Comparison of ENCODE assay signal across 24 cellular contexts in the genomic region with DNA sequence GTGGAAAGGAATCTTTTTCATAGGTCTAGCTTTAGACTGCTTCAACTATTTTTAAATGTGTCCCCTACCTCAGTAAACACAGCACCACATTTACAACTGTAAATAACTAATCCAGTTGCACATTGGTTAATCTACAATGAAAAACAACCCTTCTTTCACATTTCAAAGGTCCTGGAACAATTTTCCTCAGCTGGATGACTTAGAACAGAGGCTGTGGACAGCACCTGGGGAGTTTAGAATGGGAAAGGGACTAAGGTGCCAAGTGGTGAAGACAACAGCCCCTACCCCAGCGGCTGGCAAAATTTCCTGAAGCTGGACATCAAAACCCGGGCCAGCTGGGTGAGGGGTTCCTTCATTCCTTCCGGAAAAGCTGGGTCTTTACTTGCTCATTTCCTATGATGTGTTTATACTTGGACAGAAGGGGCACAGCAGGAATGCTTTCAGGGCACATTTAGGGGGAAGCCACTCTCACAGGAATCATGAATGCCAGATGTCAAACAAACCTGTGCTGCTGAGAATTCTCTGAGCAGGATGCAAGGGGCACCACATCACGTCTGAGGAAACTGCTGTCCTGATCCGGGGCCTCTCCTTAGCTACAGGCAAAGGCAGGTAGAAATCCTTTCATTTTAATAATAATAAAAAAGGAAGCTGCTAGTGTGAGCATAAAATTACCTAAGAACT.
DNase-seq lines count a peak whose midpoint lies in the region; ATAC-seq and TF ChIP-seq lines count a peak whose summit lies in the region.
"Had no signal": no experiment of that assay in that cellular context is flagged by ENCODE, and none has a peak within 500 bp of the region (broad histone marks: within the 10 kb centered on the region; RNA-seq: fewer than 3 reads in every experiment).

No MANE protein-coding gene starts in this region.

- H3K9me3 ChIP-seq in SK-N-MC (ENCODE audit: low read depth, low read length): no peaks in the 10 kb centered on the region
- H3K9me3 ChIP-seq in neuronal stem cell (replicated peaks in 1 of 2; ENCODE audit: control insufficient read depth in 2 of 2, insufficient read depth in 1 of 2, low read depth in 1 of 2, low read length in 2 of 2): no peaks in the 10 kb centered on the region
- no peaks in the 10 kb centered on the region for H3K9me3 ChIP-seq in WERI-Rb-1 (ENCODE audit: severe bottlenecking)
- H3K9me3 ChIP-seq: breast epithelium, esophagus muscularis mucosa, gastroesophageal sphincter, tibial nerve had no signal

- H4K91ac ChIP-seq in neuronal stem cell (ENCODE audit: low read depth, low read length, poor library complexity): no peak overlapping the region

- H3K4me3 Mint-ChIP-seq in endothelial cell (ENCODE audit: unreplicated experiment): no peak overlapping the region
- H3K4me3 Mint-ChIP-seq: CD4-positive, alpha-beta T cell; stimulated activated naive CD8-positive, alpha-beta T cell treated with anti-CD3 and anti-CD28 coated beads, Interleukin-15, amount 100 ng/mL, for 72 hours had no signal

- no peak for TF ChIP-seq CTCF in endothelial cell (IDR thresholded peaks at IDR 0.05; ENCODE audit: unreplicated experiment)
- TF ChIP-seq CTCF in WERI-Rb-1 (IDR thresholded peaks at IDR 0.05; ENCODE audit: low read depth, low read length): no peak

- H3K14ac ChIP-seq in neuronal stem cell (ENCODE audit: low read length): no peak overlapping the region

- no peak overlapping the region for H4K8ac ChIP-seq in neuronal stem cell (ENCODE audit: low read depth, low read length)

- H3K23ac ChIP-seq in neuronal stem cell (ENCODE audit: low read depth, low read length, poor library complexity): no peak overlapping the region

- no peaks in the 10 kb centered on the region for H3K9me3 Mint-ChIP-seq in endothelial cell (ENCODE audit: unreplicated experiment)
- H3K9me3 Mint-ChIP-seq: CD4-positive, alpha-beta T cell; stimulated activated naive CD8-positive, alpha-beta T cell treated with anti-CD3 and anti-CD28 coated beads, Interleukin-15, amount 100 ng/mL, for 72 hours had no signal

- H3K4me2 ChIP-seq in neuronal stem cell (ENCODE audit: insufficient read depth, low read length, poor library complexity, severe bottlenecking): no peak overlapping the region

- no peak overlapping the region for H3K18ac ChIP-seq in neuronal stem cell (ENCODE audit: low read length)

- DNase-seq in NCI-H1092 treated with DMSO at 0.1 percent for 48 hours (lab: John Stamatoyannopoulos, UW): peak; percentile 11
- no peak for DNase-seq in NCI-H1092 (lab: John Stamatoyannopoulos, UW)
- no peak for DNase-seq in SK-N-MC (ENCODE audit: low read depth, low spot score)
- DNase-seq in endothelial cell (ENCODE audit: low spot score): peak; percentile 5
- no peak for DNase-seq in neuronal stem cell (ENCODE audit: low spot score)
- DNase-seq in WERI-Rb-1: no peak
- no peak for DNase-seq in NCI-H510A treated with DMSO at 0.1 percent for 48 hours (lab: John Stamatoyannopoulos, UW)
- DNase-seq: activated gamma-delta T cell treated with Interleukin-2 at 50 U/mL for 16 hours; activated T-cell treated with anti-CD3 and anti-CD28 coated beads, Interleukin-2, amount 50 U/mL, for 1 hour; CD4-positive, alpha-beta T cell; H7; Karpas-422; MV-4-11; OCI-M1; right cardiac atrium; stimulated activated CD4-positive, alpha-beta T cell treated with anti-CD3 and anti-CD28 coated beads, Interleukin-12 subunit alpha, Interleukin-12 subunit beta, amount 100 ng/mL, for 4 hours; stimulated activated naive CD8-positive, alpha-beta T cell treated with anti-CD3 and anti-CD28 coated beads, Interleukin-15, amount 100 ng/mL, for 72 hours; SW 1271 had no signal

- no peak overlapping the region for H3K4ac ChIP-seq in neuronal stem cell (ENCODE audit: low read length)

- peak overlapping the region; percentile 42 for H2AFZ ChIP-seq in neuronal stem cell (ENCODE audit: low read length)

- no peaks in the 10 kb centered on the region for H3K79me1 ChIP-seq in neuronal stem cell (ENCODE audit: low read depth, low read length)

- no peak overlapping the region for H2BK120ac ChIP-seq in neuronal stem cell (ENCODE audit: low read depth, low read length)

- H3K4me1 ChIP-seq in neuronal stem cell (ENCODE audit: control insufficient read depth in 2 of 2, insufficient read depth in 1 of 2, low read depth in 1 of 2, low read length in 2 of 2): peaks cover 23 to 48% of the 10 kb centered on the region in 2 donors
- H3K4me1 ChIP-seq: breast epithelium had no signal

- H2BK15ac ChIP-seq in neuronal stem cell (ENCODE audit: low read length): no peak overlapping the region

- H3K4me1 Mint-ChIP-seq in endothelial cell (ENCODE audit: unreplicated experiment): peaks cover 29% of the 10 kb centered on the region
- H3K4me1 Mint-ChIP-seq: stimulated activated naive CD8-positive, alpha-beta T cell treated with anti-CD3 and anti-CD28 coated beads, Interleukin-15, amount 100 ng/mL, for 72 hours had no signal

- H2AK5ac ChIP-seq in neuronal stem cell (ENCODE audit: low read depth, low read length): no peak overlapping the region

- no peak overlapping the region for H2BK5ac ChIP-seq in neuronal stem cell (ENCODE audit: low read length)

- ATAC-seq in HG03139 (IDR thresholded peaks at IDR 0.05; ENCODE audit: unreplicated experiment): no peak
- ATAC-seq: gastroesophageal sphincter; right cardiac atrium; stimulated activated naive CD8-positive, alpha-beta T cell treated with anti-CD3 and anti-CD28 coated beads, Interleukin-15, amount 100 ng/mL, for 72 hours had no signal

- WGBS in neuronal stem cell (ENCODE audit: extremely low coverage in 2 of 2, insufficient read length in 2 of 2, insufficient replicate concordance in 1 of 2), 2 donors: no CpG with 5 or more reads among the region's 5 CpGs

- H3K27ac Mint-ChIP-seq in endothelial cell (ENCODE audit: unreplicated experiment): peak overlapping the region; percentile 67
- H3K27ac Mint-ChIP-seq: CD4-positive, alpha-beta T cell had no signal

- no peaks in the 10 kb centered on the region for H3K27me3 ChIP-seq in neuronal stem cell (ENCODE audit: control insufficient read depth in 3 of 3, insufficient read depth in 3 of 3, low read depth in 1 of 3, low read length in 3 of 3)
- H3K27me3 ChIP-seq in WERI-Rb-1 (ENCODE audit: insufficient read depth, low read depth, severe bottlenecking): no peaks in the 10 kb centered on the region
- H3K27me3 ChIP-seq: breast epithelium, esophagus muscularis mucosa, gastroesophageal sphincter, tibial nerve had no signal

- no peaks in the 10 kb centered on the region for H3K36me3 Mint-ChIP-seq in endothelial cell (ENCODE audit: low read depth, unreplicated experiment)

- H3K4me3 ChIP-seq in SK-N-MC (no peak overlapping the region), neuronal stem cell (ENCODE audit: low read length in 2 of 2) (no peak overlapping the region), WERI-Rb-1 (ENCODE audit: low read depth, low read length) (no peak overlapping the region)
- H3K4me3 ChIP-seq: breast epithelium, esophagus muscularis mucosa, gastroesophageal sphincter, tibial nerve had no signal

- H3K27me3 Mint-ChIP-seq in endothelial cell (ENCODE audit: unreplicated experiment): no peaks in the 10 kb centered on the region
- H3K27me3 Mint-ChIP-seq: CD4-positive, alpha-beta T cell; stimulated activated naive CD8-positive, alpha-beta T cell treated with anti-CD3 and anti-CD28 coated beads, Interleukin-15, amount 100 ng/mL, for 72 hours had no signal

- no peaks in the 10 kb centered on the region for H3K36me3 ChIP-seq in SK-N-MC (ENCODE audit: insufficient read depth, low read length)
- no peaks in the 10 kb centered on the region for H3K36me3 ChIP-seq in neuronal stem cell (replicated peaks in 1 of 2; ENCODE audit: control insufficient read depth in 2 of 2, insufficient read depth in 2 of 2, low read length in 2 of 2)
- H3K36me3 ChIP-seq in WERI-Rb-1: no peaks in the 10 kb centered on the region
- H3K36me3 ChIP-seq: breast epithelium, esophagus muscularis mucosa, gastroesophageal sphincter, tibial nerve had no signal

- H3K9ac ChIP-seq in SK-N-MC (ENCODE audit: insufficient read length): no peak overlapping the region
- H3K9ac ChIP-seq in neuronal stem cell (ENCODE audit: low read depth, low read length, poor library complexity): no peak overlapping the region

- H3K27ac ChIP-seq in SK-N-MC (peak overlapping the region; percentile 23; the same call in 1 of the 2 replicates), neuronal stem cell (replicated peaks; ENCODE audit: low read length) (peak overlapping the region; percentile 60), WERI-Rb-1 (no peak overlapping the region)
- H3K27ac ChIP-seq: 22Rv1, esophagus muscularis mucosa, gastroesophageal sphincter, tibial nerve had no signal

- no peak overlapping the region for H2BK12ac ChIP-seq in neuronal stem cell (ENCODE audit: low read length)

Comparison
In these comparisons a context has a peak if more than half of its experiments do, and no peak if none do; other contexts are left out.
1. DNase-seq: peak in NCI-H1092 treated with DMSO at 0.1 percent for 48 hours (single experiment) and endothelial cell (single experiment); none in NCI-H1092 (single experiment), SK-N-MC (single experiment), neuronal stem cell (single experiment), WERI-Rb-1 (single experiment) and NCI-H510A treated with DMSO at 0.1 percent for 48 hours (single experiment).